Comparison of ENCODE assay signal across 8 cellular contexts in the genomic region with DNA sequence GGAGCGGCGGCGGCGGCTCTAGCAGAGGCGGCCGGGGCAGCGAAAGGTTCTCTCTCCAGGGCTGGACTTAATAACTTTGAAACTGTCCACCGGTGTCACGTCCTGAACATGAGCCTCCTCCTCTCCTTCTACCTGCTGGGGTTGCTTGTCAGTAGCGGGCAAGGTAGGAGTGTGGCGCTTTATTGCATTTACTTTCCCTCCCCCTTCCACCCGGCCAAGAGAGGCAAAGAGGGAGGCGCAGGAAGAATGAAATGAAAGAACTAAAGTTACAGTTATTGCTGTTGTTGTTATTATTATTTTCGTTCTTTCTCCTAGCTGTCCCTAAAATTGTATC. TPM values are rescaled to one million over a fixed set of nuclear protein-coding genes. Genes with fewer than 3 reads are reported as not detected.
DNase-seq lines count a peak whose midpoint lies in the region; ATAC-seq lines count a peak whose summit lies in the region.

No MANE protein-coding gene starts in this region.

- H3K9me3 ChIP-seq in iPS-18a (ENCODE audit: control insufficient read depth, low read depth, low read length) (no peaks in the 10 kb centered on the region), stomach smooth muscle (ENCODE audit: control insufficient read depth in 2 of 2, low read length in 2 of 2) (no peaks in the 10 kb centered on the region)

- no peak overlapping the region for H3K27ac ChIP-seq in iPS-18a (ENCODE audit: low read length)
- no peak overlapping the region for H3K27ac ChIP-seq in stomach smooth muscle (ENCODE audit: low read length)

- H3K27ac Mint-ChIP-seq in activated CD4-positive, alpha-beta memory T cell treated with anti-CD3 and anti-CD28 coated beads, Interleukin-2, amount 10 ng/mL, durations not matched to agents 7 days and 5 days = no peak overlapping the region

- POLR2A ChIA-PET in activated CD4-positive, alpha-beta memory T cell treated with anti-CD3 and anti-CD28 coated beads, Interleukin-2, amount 10 ng/mL, durations not matched to agents 7 days and 5 days (lab: Charles Lee) = no interaction called here

- peaks cover 6% of the 10 kb centered on the region for H3K4me1 ChIP-seq in iPS-18a (ENCODE audit: control insufficient read depth, low read depth, low read length)
- H3K4me1 ChIP-seq in stomach smooth muscle (ENCODE audit: control insufficient read depth, insufficient read depth, low read length) = peaks cover 10% of the 10 kb centered on the region

- H3K9me3 Mint-ChIP-seq in activated CD4-positive, alpha-beta memory T cell treated with anti-CD3 and anti-CD28 coated beads, Interleukin-2, amount 10 ng/mL, durations not matched to agents 7 days and 5 days = no peaks in the 10 kb centered on the region

- peaks cover 11% of the 10 kb centered on the region for H3K4me1 Mint-ChIP-seq in activated CD4-positive, alpha-beta memory T cell treated with anti-CD3 and anti-CD28 coated beads, Interleukin-2, amount 10 ng/mL, durations not matched to agents 7 days and 5 days

- no peak for ATAC-seq in HG03108 (IDR thresholded peaks at IDR 0.05; ENCODE audit: unreplicated experiment)

- H3K9ac ChIP-seq in iPS-18a (ENCODE audit: low read length) (peak overlapping the region; percentile 34), stomach smooth muscle (ENCODE audit: low read length in 2 of 2) (peak overlapping the region; percentile 55 to 58)

- CTCF ChIA-PET in activated CD4-positive, alpha-beta memory T cell treated with anti-CD3 and anti-CD28 coated beads, Interleukin-2, amount 10 ng/mL, durations not matched to agents 7 days and 5 days (lab: Charles Lee) = interaction anchor here (0.9 kb wide), 1 partner anchor 42 kb away, joined by 3 read pairs; no protein-coding TSS in a partner anchor

- H3K36me3 ChIP-seq in iPS-18a (ENCODE audit: control insufficient read depth, low read depth, low read length) = no peaks in the 10 kb centered on the region
- H3K36me3 ChIP-seq in stomach smooth muscle (ENCODE audit: control insufficient read depth in 2 of 2, insufficient read depth in 2 of 2, low read length in 2 of 2) = no peaks in the 10 kb centered on the region

- H3K27me3 ChIP-seq in iPS-18a (ENCODE audit: control insufficient read depth, insufficient read depth, low read length) (peaks cover 32% of the 10 kb centered on the region), stomach smooth muscle (ENCODE audit: control insufficient read depth in 1 of 2, insufficient read depth in 2 of 2, low read length in 2 of 2) (no peaks in the 10 kb centered on the region)

- peak; percentile 46 for DNase-seq in NOMO-1 treated with DMSO at 0.1 percent for 48 hours (lab: John Stamatoyannopoulos, UW; ENCODE audit: unreplicated experiment)
- DNase-seq in NOMO-1 treated with dmso at 0.1 percent for 144 hours (lab: John Stamatoyannopoulos, UW; ENCODE audit: unreplicated experiment) = no peak
- DNase-seq in activated CD4-positive, alpha-beta memory T cell treated with anti-CD3 and anti-CD28 coated beads, Interleukin-2, amount 10 ng/mL, durations not matched to agents 7 days and 5 days = no peak
- DNase-seq in glomerular visceral epithelial cell (ENCODE audit: extremely low spot score) = no peak
- no peak for DNase-seq in RKO (ENCODE audit: low spot score)

- peak overlapping the region; percentile 83 for H3K4me3 ChIP-seq in iPS-18a (ENCODE audit: low read length)
- H3K4me3 ChIP-seq in stomach smooth muscle (ENCODE audit: low read length in 2 of 2) = peak overlapping the region; percentile 85 to 89

- H3K4me3 Mint-ChIP-seq in activated CD4-positive, alpha-beta memory T cell treated with anti-CD3 and anti-CD28 coated beads, Interleukin-2, amount 10 ng/mL, durations not matched to agents 7 days and 5 days = peak overlapping the region; percentile 48

- H3K36me3 Mint-ChIP-seq in activated CD4-positive, alpha-beta memory T cell treated with anti-CD3 and anti-CD28 coated beads, Interleukin-2, amount 10 ng/mL, durations not matched to agents 7 days and 5 days (ENCODE audit: low read depth) = no peaks in the 10 kb centered on the region

- H3K27me3 Mint-ChIP-seq in activated CD4-positive, alpha-beta memory T cell treated with anti-CD3 and anti-CD28 coated beads, Interleukin-2, amount 10 ng/mL, durations not matched to agents 7 days and 5 days = peaks cover 25% of the 10 kb centered on the region

RNA-seq across cellular contexts. Expression of gene NCAM2, which starts 0.2 kb away (rescaled TPM):
- not detected for total RNA-seq in activated CD4-positive, alpha-beta memory T cell treated with anti-CD3 and anti-CD28 coated beads, Interleukin-2, amount 10 ng/mL, durations not matched to agents 7 days and 5 days
